8 cellular contexts compared by ENCODE assay signal in genomic region chr20:38870733-38871559, GRCh38. TPM values are rescaled to one million over a fixed set of nuclear protein-coding genes. Genes with fewer than 3 reads are reported as not detected.
DNase-seq lines count a peak whose midpoint lies in the region; ATAC-seq, FAIRE-seq and TF ChIP-seq lines count a peak whose summit lies in the region.

No MANE protein-coding gene starts in this region.

- FAIRE-seq in bronchial epithelial cell (lab: Jason Lieb, UNC): no peak

- no peak overlapping the region for H3K9ac ChIP-seq in PC-3 (ENCODE audit: low read length)
- no peak overlapping the region for H3K9ac ChIP-seq in parathyroid adenoma

- CTCF ChIA-PET in PC-3 (lab: Charles Lee): no interaction called here

- no peaks in the 10 kb centered on the region for H3K9me3 ChIP-seq in PC-3 (ENCODE audit: low read length)
- H3K9me3 ChIP-seq in parathyroid adenoma (ENCODE audit: control insufficient read depth, low read length): no peaks in the 10 kb centered on the region

- H3K27ac ChIP-seq in PC-3 (ENCODE audit: low read length): peak overlapping the region; percentile 78
- H3K27ac ChIP-seq in parathyroid adenoma: peak overlapping the region; percentile 52

- H3K4me3 ChIP-seq in GM12865 (ENCODE audit: low read depth, low read length): no peak overlapping the region
- no peak overlapping the region for H3K4me3 ChIP-seq in PC-3 (ENCODE audit: low read length)
- H3K4me3 ChIP-seq in bronchial epithelial cell (ENCODE audit: low read depth, low read length): no peak overlapping the region
- no peak overlapping the region for H3K4me3 ChIP-seq in parathyroid adenoma (ENCODE audit: low read depth, low read length)

- no peaks in the 10 kb centered on the region for H4K20me1 ChIP-seq in PC-3 (ENCODE audit: low read length)

- H3K36me3 ChIP-seq in PC-3 (ENCODE audit: low read depth, low read length): no peaks in the 10 kb centered on the region
- H3K36me3 ChIP-seq in bronchial epithelial cell (ENCODE audit: control insufficient read depth, insufficient read depth, low read length): no peaks in the 10 kb centered on the region
- H3K36me3 ChIP-seq in parathyroid adenoma (ENCODE audit: control insufficient read depth, insufficient read depth, low read length): no peaks in the 10 kb centered on the region

- H3K4me1 ChIP-seq in PC-3 (ENCODE audit: insufficient read depth, low read length) (peaks cover 23% of the 10 kb centered on the region), parathyroid adenoma (peaks cover 27% of the 10 kb centered on the region)

- H2AFZ ChIP-seq in PC-3 (ENCODE audit: low read length) (peak overlapping the region; percentile 34; the same call in 1 of the 2 replicates), parathyroid adenoma (peak overlapping the region; percentile 48)

- H3K9me2 ChIP-seq in PC-3 (replicated peaks; ENCODE audit: low read length): no peaks in the 10 kb centered on the region

- H3K4me2 ChIP-seq in PC-3 (ENCODE audit: low read length): peak overlapping the region; percentile 52
- no peak overlapping the region for H3K4me2 ChIP-seq in parathyroid adenoma (ENCODE audit: low read length)

- POLR2A ChIA-PET in PC-3 (lab: Charles Lee; ENCODE audit: unreplicated experiment): no interaction called here

- H3K79me2 ChIP-seq in PC-3 (ENCODE audit: low read length) (no peaks in the 10 kb centered on the region), parathyroid adenoma (no peaks in the 10 kb centered on the region)

- no peak for TF ChIP-seq CTCF in GM12865 (IDR thresholded peaks at IDR 0.05; ENCODE audit: insufficient read depth, low read depth, low read length, missing control alignments)
- no peak for TF ChIP-seq CTCF in PC-3 (conservative IDR thresholded peaks at IDR 0.05; ENCODE audit: low read depth, low read length)
- TF ChIP-seq CTCF in bronchial epithelial cell (IDR thresholded peaks at IDR 0.05; ENCODE audit: insufficient read depth, low read length, severe bottlenecking): no peak
- no peak for TF ChIP-seq CTCF in parathyroid adenoma (IDR thresholded peaks at IDR 0.05)

- no peaks in the 10 kb centered on the region for H3K27me3 ChIP-seq in PC-3 (ENCODE audit: low read length)
- H3K27me3 ChIP-seq in bronchial epithelial cell (ENCODE audit: control insufficient read depth, insufficient read depth, low read length): peaks cover 3% of the 10 kb centered on the region
- H3K27me3 ChIP-seq in parathyroid adenoma (ENCODE audit: control insufficient read depth, insufficient read depth, low read length): no peaks in the 10 kb centered on the region

- intact Hi-C loops in PC-3 (cut with micrococcal nuclease): no loop called here

- DNase-seq in GM12865 (ENCODE audit: low read depth) (peak; percentile 51), PC-3 (peak; percentile 89), bronchial epithelial cell (ENCODE audit: low read depth) (peak; percentile 87), ureter (ENCODE audit: low spot score) (no peak), cerebellum (ENCODE audit: low spot score) (no peak)

- peak; percentile 88 for ATAC-seq in PC-3
- no peak for ATAC-seq in HG02973 (IDR thresholded peaks at IDR 0.05; ENCODE audit: unreplicated experiment)
- ATAC-seq in GM21737 (IDR thresholded peaks at IDR 0.05; ENCODE audit: unreplicated experiment): no peak

- H3F3A ChIP-seq in PC-3 (ENCODE audit: low read length, unreplicated experiment): no peaks in the 10 kb centered on the region

- BruUV-seq in PC-3 (replicated peaks; lab: Mats Ljungman, UMichigan): no TSS peak

RNA-seq across cellular contexts. Expression of gene FAM83D, which starts 55.3 kb away (rescaled TPM):
- 69.6 and 81.4 TPM in 2 replicates for total RNA-seq in PC-3 (2014; rRNA removed)
- 2.6 and 5.1 TPM in 2 replicates for total RNA-seq in bronchial epithelial cell
- 1.5 TPM for total RNA-seq in ureter
- total RNA-seq in cerebellum: 5.9 TPM

Comparison
In these comparisons a context has a peak if more than half of its experiments do, and no peak if none do; other contexts are left out.
1. DNase-seq: peak in GM12865 (single experiment), PC-3 (single experiment) and bronchial epithelial cell (single experiment); none in ureter (single experiment) and cerebellum (single experiment).
2. RNA of gene FAM83D, which starts 55.3 kb away (total RNA-seq): 69.6 to 81.4 TPM in PC-3; 5.9 TPM in cerebellum (single experiment), 2.6 to 5.1 TPM in bronchial epithelial cell and 1.5 TPM in ureter (single experiment); every median in the first group is over 10 times any median in the second.